Comparison of ENCODE assay signal across 11 cellular contexts in the genomic region with DNA sequence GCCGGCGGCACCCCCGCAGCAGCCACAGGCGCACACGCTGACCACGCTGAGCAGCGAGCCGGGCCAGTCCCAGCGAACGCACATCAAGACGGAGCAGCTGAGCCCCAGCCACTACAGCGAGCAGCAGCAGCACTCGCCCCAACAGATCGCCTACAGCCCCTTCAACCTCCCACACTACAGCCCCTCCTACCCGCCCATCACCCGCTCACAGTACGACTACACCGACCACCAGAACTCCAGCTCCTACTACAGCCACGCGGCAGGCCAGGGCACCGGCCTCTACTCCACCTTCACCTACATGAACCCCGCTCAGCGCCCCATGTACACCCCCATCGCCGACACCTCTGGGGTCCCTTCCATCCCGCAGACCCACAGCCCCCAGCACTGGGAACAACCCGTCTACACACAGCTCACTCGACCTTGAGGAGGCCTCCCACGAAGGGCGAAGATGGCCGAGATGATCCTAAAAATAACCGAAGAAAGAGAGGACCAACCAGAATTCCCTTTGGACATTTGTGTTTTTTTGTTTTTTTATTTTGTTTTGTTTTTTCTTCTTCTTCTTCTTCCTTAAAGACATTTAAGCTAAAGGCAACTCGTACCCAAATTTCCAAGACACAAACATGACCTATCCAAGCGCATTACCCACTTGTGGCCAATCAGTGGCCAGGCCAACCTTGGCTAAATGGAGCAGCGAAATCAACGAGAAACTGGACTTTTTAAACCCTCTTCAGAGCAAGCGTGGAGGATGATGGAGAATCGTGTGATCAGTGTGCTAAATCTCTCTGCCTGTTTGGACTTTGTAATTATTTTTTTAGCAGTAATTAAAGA. TPM values are rescaled to one million over a fixed set of nuclear protein-coding genes. Genes with fewer than 3 reads are reported as not detected.
A peak's percentile ranks its signal among the peaks of the same experiment; 100 is the strongest.
DNase-seq lines count a peak whose midpoint lies in the region; ATAC-seq, FAIRE-seq and TF ChIP-seq lines count a peak whose summit lies in the region.
"Had no signal": no experiment of that assay in that cellular context is flagged by ENCODE, and none has a peak within 500 bp of the region (broad histone marks: within the 10 kb centered on the region; RNA-seq: fewer than 3 reads in every experiment).

No MANE protein-coding gene starts in this region.

- intact Hi-C loops in activated CD4-positive, alpha-beta T cell treated with anti-CD3 and anti-CD28 coated beads for 36 hours (cut with DNase I, micrococcal nuclease): loop anchor here in 1 of 2 experiments (5.0 kb wide), 1 partner anchor 418 kb away; no protein-coding TSS in a partner anchor

- no peak for FAIRE-seq in astrocyte (lab: Jason Lieb, UNC)
- FAIRE-seq: HTR-8/SVneo had no signal

- no peak overlapping the region for H2AFZ ChIP-seq in astrocyte (ENCODE audit: low read depth, low read length)

- H3K4me3 ChIP-seq in astrocyte (ENCODE audit: insufficient read depth, low read depth, low read length) (peak overlapping the region; percentile 94), skin epidermis (peak overlapping the region in 4 of 7 experiments; percentile 41 to 69 (median 56))

- H3K4me1 ChIP-seq in astrocyte (ENCODE audit: insufficient read depth, low read length): peaks cover 57% of the 10 kb centered on the region

- TF ChIP-seq CTCF in astrocyte (IDR thresholded peaks at IDR 0.05; ENCODE audit: insufficient read depth, low read depth, low read length) (no peak), GM10248 (IDR thresholded peaks at IDR 0.05; ENCODE audit: control extremely low read depth, extremely low read depth, low read depth, missing control alignments) (no peak)

- peak overlapping the region; percentile 99 for H3K4me2 ChIP-seq in astrocyte (ENCODE audit: low read length)

- no peaks in the 10 kb centered on the region for H3K27me3 ChIP-seq in astrocyte (ENCODE audit: insufficient read depth, low read length)

- no peak for ATAC-seq in activated CD4-positive, alpha-beta T cell treated with anti-CD3 and anti-CD28 coated beads for 36 hours

- peak; percentile 41 for DNase-seq in HT-29 (ENCODE audit: low spot score)
- DNase-seq in astrocyte (ENCODE audit: low read depth): no peak
- peak; percentile 64 for DNase-seq in iPS-NIHi7 (ENCODE audit: extremely low spot score)
- DNase-seq in activated CD4-positive, alpha-beta T cell treated with anti-CD3 and anti-CD28 coated beads for 36 hours: no peak
- DNase-seq in NCI-H226: no peak
- no peak for DNase-seq in HPDE6-E6E7 (ENCODE audit: extremely low spot score)
- DNase-seq in GM10248 (ENCODE audit: extremely low spot score): no peak
- DNase-seq: DMS79 treated with DMSO at 0.1 percent for 48 hours had no signal

- peak overlapping the region; percentile 79 for H3K27ac ChIP-seq in astrocyte (ENCODE audit: low read depth, low read length)
- H3K27ac ChIP-seq in skin epidermis: peak overlapping the region in 4 of 21 experiments; percentile 38 to 86 (median 52)
- H3K27ac ChIP-seq: SJSA1 had no signal

- peaks cover 6% of the 10 kb centered on the region for H3K27me3 Mint-ChIP-seq in astrocyte (ENCODE audit: low read depth, unreplicated experiment)
- peaks cover 50% of the 10 kb centered on the region for H3K27me3 Mint-ChIP-seq in activated CD4-positive, alpha-beta T cell treated with anti-CD3 and anti-CD28 coated beads for 36 hours

- CTCF ChIA-PET in activated CD4-positive, alpha-beta T cell treated with anti-CD3 and anti-CD28 coated beads for 36 hours (lab: Charles Lee): no interaction called here
- CTCF ChIA-PET in GM10248 (lab: Yijun Ruan, JAX): interaction anchor here (1.0 to 1.3 kb wide), 2 partner anchors 12 to 435 kb away, joined by 3 read pairs; no protein-coding TSS in a partner anchor

- peaks cover 3% of the 10 kb centered on the region for H3K9me3 Mint-ChIP-seq in astrocyte (ENCODE audit: unreplicated experiment)
- no peaks in the 10 kb centered on the region for H3K9me3 Mint-ChIP-seq in activated CD4-positive, alpha-beta T cell treated with anti-CD3 and anti-CD28 coated beads for 36 hours (ENCODE audit: low read depth)

- no peaks in the 10 kb centered on the region for H3K9me3 ChIP-seq in astrocyte (ENCODE audit: insufficient read depth, low read depth, low read length)
- H3K9me3 ChIP-seq: SJSA1 had no signal

- POLR2A ChIA-PET in activated CD4-positive, alpha-beta T cell treated with anti-CD3 and anti-CD28 coated beads for 36 hours (lab: Charles Lee): no interaction called here
- POLR2A ChIA-PET in GM10248 (lab: Yijun Ruan, JAX): interaction anchor here (0.6 kb wide), 1 partner anchor 307 kb away, joined by 3 read pairs; no protein-coding TSS in a partner anchor

- peaks cover 48% of the 10 kb centered on the region for H3K79me2 ChIP-seq in astrocyte (ENCODE audit: insufficient read depth, low read length)

- H3K36me3 ChIP-seq in astrocyte (ENCODE audit: insufficient read depth, low read length): peaks cover 6% of the 10 kb centered on the region

- H3K9ac ChIP-seq in astrocyte (ENCODE audit: low read length): peak overlapping the region; percentile 96

- peaks cover 33% of the 10 kb centered on the region for H3K4me1 Mint-ChIP-seq in astrocyte (ENCODE audit: low read depth, unreplicated experiment)
- peaks cover 7% of the 10 kb centered on the region for H3K4me1 Mint-ChIP-seq in activated CD4-positive, alpha-beta T cell treated with anti-CD3 and anti-CD28 coated beads for 36 hours

- peak overlapping the region; percentile 98 for H3K27ac Mint-ChIP-seq in astrocyte (ENCODE audit: unreplicated experiment)
- H3K27ac Mint-ChIP-seq in activated CD4-positive, alpha-beta T cell treated with anti-CD3 and anti-CD28 coated beads for 36 hours: no peak overlapping the region

- H4K20me1 ChIP-seq in astrocyte (ENCODE audit: insufficient read depth, low read length): peaks cover 34% of the 10 kb centered on the region

- peaks cover 11% of the 10 kb centered on the region for H3K36me3 Mint-ChIP-seq in astrocyte (ENCODE audit: low read depth, unreplicated experiment)
- H3K36me3 Mint-ChIP-seq in activated CD4-positive, alpha-beta T cell treated with anti-CD3 and anti-CD28 coated beads for 36 hours (ENCODE audit: low read depth): no peaks in the 10 kb centered on the region

- H3K4me3 Mint-ChIP-seq in astrocyte (ENCODE audit: unreplicated experiment): peak overlapping the region; percentile 76
- no peak overlapping the region for H3K4me3 Mint-ChIP-seq in activated CD4-positive, alpha-beta T cell treated with anti-CD3 and anti-CD28 coated beads for 36 hours

RNA-seq across cellular contexts. Expression of gene SOX9, which starts 3.4 kb away (rescaled TPM):
- 66.6 and 82.5 TPM in 2 replicates for total RNA-seq in HT-29 (2014; rRNA removed; shearing (Covaris generic))
- 33.8 and 37.7 TPM in 2 replicates for total RNA-seq in astrocyte
- total RNA-seq in activated CD4-positive, alpha-beta T cell treated with anti-CD3 and anti-CD28 coated beads for 36 hours: not detected

Comparison
In these comparisons a context has a peak if more than half of its experiments do, and no peak if none do; other contexts are left out.
1. DNase-seq: peak in HT-29 (single experiment) and iPS-NIHi7 (single experiment); none in astrocyte (single experiment), activated CD4-positive, alpha-beta T cell treated with anti-CD3 and anti-CD28 coated beads for 36 hours (single experiment), NCI-H226 (single experiment), HPDE6-E6E7 (single experiment) and GM10248 (single experiment).
2. RNA of gene SOX9, which starts 3.4 kb away (total RNA-seq): 66.6 to 82.5 TPM in HT-29 and 33.8 to 37.7 TPM in astrocyte; not detected in activated CD4-positive, alpha-beta T cell treated with anti-CD3 and anti-CD28 coated beads for 36 hours; every median in the first group is over 10 times any median in the second.